In genomic region chr3:178517665-178518366, GRCh38 we compare ENCODE assay signal across 20 cellular contexts. TPM values are rescaled to one million over a fixed set of nuclear protein-coding genes. Genes with fewer than 3 reads are reported as not detected.
DNase-seq lines count a peak whose midpoint lies in the region; ATAC-seq, FAIRE-seq and TF ChIP-seq lines count a peak whose summit lies in the region.
"Had no signal": no experiment of that assay in that cellular context is flagged by ENCODE, and none has a peak within 500 bp of the region (broad histone marks: within the 10 kb centered on the region; RNA-seq: fewer than 3 reads in every experiment).

No MANE protein-coding gene starts in this region.

- no peaks in the 10 kb centered on the region for H3K9me3 Mint-ChIP-seq in GM23338
- no peaks in the 10 kb centered on the region for H3K9me3 Mint-ChIP-seq in stimulated activated effector memory CD8-positive, alpha-beta T cell treated with anti-CD3 and anti-CD28 coated beads, Interleukin-12 subunit alpha, Interleukin-12 subunit beta, amount 100 ng/mL, for 72 hours

- H3K36me3 ChIP-seq in GM23338 (ENCODE audit: insufficient read depth) (no peaks in the 10 kb centered on the region), OCI-LY3 (replicated peaks; ENCODE audit: low read depth, low read length) (no peaks in the 10 kb centered on the region), keratinocyte (ENCODE audit: control insufficient read depth in 2 of 2, extremely low read depth in 1 of 2, insufficient read depth in 2 of 2, low read length in 2 of 2) (no peaks in the 10 kb centered on the region)

- no peak overlapping the region for H3K27ac ChIP-seq in GM23338 (ENCODE audit: low read depth)
- no peak overlapping the region for H3K27ac ChIP-seq in OCI-LY3 (ENCODE audit: low read length)
- no peak overlapping the region for H3K27ac ChIP-seq in keratinocyte (ENCODE audit: control insufficient read depth, insufficient read depth, low read length)
- H3K27ac ChIP-seq: C4-2B had no signal

- no peak overlapping the region for H3K4me3 Mint-ChIP-seq in GM23338
- H3K4me3 Mint-ChIP-seq in stimulated activated effector memory CD8-positive, alpha-beta T cell treated with anti-CD3 and anti-CD28 coated beads, Interleukin-12 subunit alpha, Interleukin-12 subunit beta, amount 100 ng/mL, for 72 hours, result no peak overlapping the region
- H3K4me3 Mint-ChIP-seq: HFFc6 had no signal

- no peaks in the 10 kb centered on the region for H3K27me3 Mint-ChIP-seq in GM23338 (ENCODE audit: insufficient read depth, low read depth, poor library complexity)

- H3K79me2 ChIP-seq in GM23338 (replicated peaks; ENCODE audit: insufficient read depth) (no peaks in the 10 kb centered on the region), OCI-LY3 (ENCODE audit: low read length) (no peaks in the 10 kb centered on the region), keratinocyte (ENCODE audit: control insufficient read depth, insufficient read depth, low read length) (no peaks in the 10 kb centered on the region)

- DNase-seq in GM12865 (ENCODE audit: low read depth), result peak; percentile 44
- no peak for DNase-seq in GM23338 (ENCODE audit: low spot score)
- peak; percentile 17 for DNase-seq in keratinocyte (ENCODE audit: low read depth, low spot score)
- no peak for DNase-seq in NCI-H1048 (lab: John Stamatoyannopoulos, UW)
- DNase-seq in NK-92 (lab: John Stamatoyannopoulos, UW; ENCODE audit: unreplicated experiment), result no peak
- no peak for DNase-seq in stimulated activated effector memory CD8-positive, alpha-beta T cell treated with anti-CD3 and anti-CD28 coated beads, Interleukin-12 subunit alpha, Interleukin-12 subunit beta, amount 100 ng/mL, for 72 hours (ENCODE audit: low spot score in 2 of 2)
- DNase-seq: AML-193, DMS79, H7, HFFc6, IMR-90, Karpas-422, NCI-H187, NCI-H2107, PC-3, T-helper 2 cell had no signal

- no peaks in the 10 kb centered on the region for H3K9me3 ChIP-seq in OCI-LY3 (ENCODE audit: insufficient read depth, low read length)
- H3K9me3 ChIP-seq in keratinocyte (ENCODE audit: control insufficient read depth, low read depth, low read length), result no peaks in the 10 kb centered on the region

- no peaks in the 10 kb centered on the region for H4K20me1 ChIP-seq in GM23338 (replicated peaks; ENCODE audit: insufficient read depth)
- no peaks in the 10 kb centered on the region for H4K20me1 ChIP-seq in OCI-LY3 (ENCODE audit: insufficient read depth, low read length)
- H4K20me1 ChIP-seq in keratinocyte (ENCODE audit: control insufficient read depth, extremely low read depth, insufficient read depth, low read length), result no peaks in the 10 kb centered on the region

- no peak for FAIRE-seq in keratinocyte (lab: Jason Lieb, UNC)
- FAIRE-seq: HTR-8/SVneo had no signal

- no peaks in the 10 kb centered on the region for H3K9me1 ChIP-seq in keratinocyte (ENCODE audit: control insufficient read depth, extremely low read depth, insufficient read depth, low read length)

- 0 out of 2 replicates have a peak, but pooled peaks cover 4% of the 10 kb centered on the region for H3K9me2 ChIP-seq in GM23338 (ENCODE audit: insufficient read depth)

- peak overlapping the region; percentile 40 for H3K4me3 ChIP-seq in GM12865 (ENCODE audit: low read depth, low read length)
- no peak overlapping the region for H3K4me3 ChIP-seq in GM23338
- H3K4me3 ChIP-seq in OCI-LY3 (ENCODE audit: low read length), result no peak overlapping the region
- H3K4me3 ChIP-seq in keratinocyte (ENCODE audit: control insufficient read depth in 2 of 3, extremely low read depth in 1 of 3, insufficient read depth in 2 of 3, low read depth in 1 of 3, low read length in 3 of 3), result no peak overlapping the region

- no peak overlapping the region for H3K9ac ChIP-seq in OCI-LY3 (ENCODE audit: low read length)
- no peak overlapping the region for H3K9ac ChIP-seq in keratinocyte (ENCODE audit: control insufficient read depth, extremely low read depth, insufficient read depth, low read length)

- no peaks in the 10 kb centered on the region for H3K4me1 ChIP-seq in GM23338 (ENCODE audit: insufficient read depth)
- peaks cover 27% of the 10 kb centered on the region for H3K4me1 ChIP-seq in OCI-LY3 (ENCODE audit: low read length)
- H3K4me1 ChIP-seq in keratinocyte (ENCODE audit: control insufficient read depth, extremely low read depth, insufficient read depth, low read length), result peaks cover 5% of the 10 kb centered on the region

- no peaks in the 10 kb centered on the region for H3F3A ChIP-seq in GM23338 (replicated peaks; ENCODE audit: low read depth)

- no peaks in the 10 kb centered on the region for H3K36me3 Mint-ChIP-seq in GM23338 (ENCODE audit: low read depth)
- no peaks in the 10 kb centered on the region for H3K36me3 Mint-ChIP-seq in stimulated activated effector memory CD8-positive, alpha-beta T cell treated with anti-CD3 and anti-CD28 coated beads, Interleukin-12 subunit alpha, Interleukin-12 subunit beta, amount 100 ng/mL, for 72 hours

- H3K27me3 ChIP-seq in GM23338 (ENCODE audit: insufficient read depth) (no peaks in the 10 kb centered on the region), OCI-LY3 (ENCODE audit: low read depth, low read length) (no peaks in the 10 kb centered on the region), keratinocyte (ENCODE audit: control insufficient read depth, extremely low read depth, insufficient read depth, low read length) (no peaks in the 10 kb centered on the region)

- no peak for ATAC-seq in GM23338
- no peak for ATAC-seq in stimulated activated effector memory CD8-positive, alpha-beta T cell treated with anti-CD3 and anti-CD28 coated beads, Interleukin-12 subunit alpha, Interleukin-12 subunit beta, amount 100 ng/mL, for 72 hours

- H3K27ac Mint-ChIP-seq in GM23338, result peak overlapping the region; percentile 19; the same call in 1 of the 2 replicates
- no peak overlapping the region for H3K27ac Mint-ChIP-seq in stimulated activated effector memory CD8-positive, alpha-beta T cell treated with anti-CD3 and anti-CD28 coated beads, Interleukin-12 subunit alpha, Interleukin-12 subunit beta, amount 100 ng/mL, for 72 hours
- H3K27ac Mint-ChIP-seq: HFFc6 had no signal

- TF ChIP-seq CTCF in GM12865 (IDR thresholded peaks at IDR 0.05; ENCODE audit: insufficient read depth, low read depth, low read length, missing control alignments), result no peak
- TF ChIP-seq CTCF in GM23338 (conservative IDR thresholded peaks at IDR 0.05; ENCODE audit: low read depth in 2 of 2), result no peak
- no peak for TF ChIP-seq CTCF in OCI-LY3 (IDR thresholded peaks at IDR 0.05; ENCODE audit: low read depth, low read length)
- no peak for TF ChIP-seq CTCF in keratinocyte (optimal IDR thresholded peaks at IDR 0.05 in 1 of 3, IDR thresholded peaks at IDR 0.05 in 1 of 3, conservative IDR thresholded peaks at IDR 0.05 in 1 of 3; ENCODE audit: extremely low read depth in 1 of 3, insufficient read depth in 2 of 3, low read length in 3 of 3)

- H2AFZ ChIP-seq in GM23338, result no peak overlapping the region
- no peak overlapping the region for H2AFZ ChIP-seq in OCI-LY3 (ENCODE audit: low read depth, low read length)
- H2AFZ ChIP-seq in keratinocyte (ENCODE audit: control insufficient read depth, low read length), result no peak overlapping the region

- dilution Hi-C loops in keratinocyte (cut with MboI; ENCODE audit: extremely low pct_ligation_motif_present, low sequenced_read_pairs), result no loop called here

- no peak overlapping the region for H3K4me2 ChIP-seq in GM23338
- peak overlapping the region; percentile 54 for H3K4me2 ChIP-seq in OCI-LY3 (ENCODE audit: low read length)
- H3K4me2 ChIP-seq in keratinocyte (ENCODE audit: control insufficient read depth, extremely low read depth, insufficient read depth, low read depth, low read length), result no peak overlapping the region

- no peaks in the 10 kb centered on the region for H3K4me1 Mint-ChIP-seq in GM23338
- H3K4me1 Mint-ChIP-seq in stimulated activated effector memory CD8-positive, alpha-beta T cell treated with anti-CD3 and anti-CD28 coated beads, Interleukin-12 subunit alpha, Interleukin-12 subunit beta, amount 100 ng/mL, for 72 hours, result no peaks in the 10 kb centered on the region

TF ChIP-seq in GM23338, 12 proteins besides CTCF, POLR2A, EP300 and RAD21:
- TF ChIP-seq JUNB (IDR thresholded peaks at IDR 0.05; ENCODE audit: unreplicated experiment), result no peak
- no peak for TF ChIP-seq NANOG (IDR thresholded peaks at IDR 0.05; ENCODE audit: borderline replicate concordance)
- TF ChIP-seq EZH2 (IDR thresholded peaks at IDR 0.05; ENCODE audit: low read depth, unreplicated experiment), result no peak
- TF ChIP-seq ETS1 (IDR thresholded peaks at IDR 0.05), result no peak

RNA-seq across cellular contexts. Expression of gene KCNMB2, which starts 18.4 kb away (rescaled TPM):
- total RNA-seq in GM23338 (2014; rRNA removed; shearing (Covaris generic)), result not detected in 2 replicates
- polyA plus RNA-seq in GM23338 (2016; fragmentation: Nextera tagmentation; extraction: Ambion mirVana), result 0.28 and 0.53 TPM in 2 replicates
- not detected in 3 replicates for polyA plus RNA-seq in keratinocyte
- not detected for polyA plus RNA-seq in keratinocyte (2011; ENCODE audit: low read depth)
- not detected in 2 replicates for polyA plus RNA-seq in keratinocyte (2011; cell fraction: cytosol; rRNA removed)
- not detected in 2 replicates for polyA plus RNA-seq in keratinocyte (2011; cell fraction: nucleus; rRNA removed)
- polyA plus RNA-seq in keratinocyte (2012; ENCODE audit: low replicate concordance), result not detected in 2 replicates
- polyA minus RNA-seq in keratinocyte, result not detected in 3 replicates
- polyA minus RNA-seq in keratinocyte (2011; cell fraction: cytosol; rRNA and poly(A)+ RNA removed), result not detected
- not detected in 2 replicates for polyA minus RNA-seq in keratinocyte (2011; cell fraction: nucleus; rRNA and poly(A)+ RNA removed)
- total RNA-seq: G401, H7, HFFc6, IMR-90, PC-3 had no signal
- polyA plus RNA-seq: IMR-90 had no signal

Comparison
In these comparisons a context has a peak if more than half of its experiments do, and no peak if none do; other contexts are left out.
1. DNase-seq: peak in GM12865 (single experiment) and keratinocyte (single experiment); none in GM23338 (single experiment), NCI-H1048 (single experiment), NK-92 (single experiment) and stimulated activated effector memory CD8-positive, alpha-beta T cell treated with anti-CD3 and anti-CD28 coated beads, Interleukin-12 subunit alpha, Interleukin-12 subunit beta, amount 100 ng/mL, for 72 hours (0 of 2).